Comparison of ENCODE assay signal across 8 cellular contexts in the genomic region with DNA sequence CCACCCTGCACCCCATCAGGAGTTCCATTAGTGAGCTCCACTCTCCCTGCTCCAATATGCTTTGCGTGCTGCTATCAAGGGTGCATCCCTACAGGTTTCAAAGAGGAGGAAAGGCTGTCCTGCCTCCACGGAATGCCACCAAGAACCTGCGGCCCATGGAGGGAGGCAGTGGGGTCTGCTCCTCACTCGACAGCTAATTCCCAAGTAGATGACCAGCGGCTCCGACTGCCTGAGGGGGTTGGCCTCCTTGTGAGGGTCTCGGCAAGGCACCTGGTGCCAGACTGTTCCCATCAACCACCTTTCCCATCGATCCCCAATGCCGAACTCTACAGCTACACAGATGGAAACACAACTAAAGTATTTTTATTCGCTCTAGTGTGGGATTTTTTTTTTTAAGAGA. TPM values are rescaled to one million over a fixed set of nuclear protein-coding genes. Genes with fewer than 3 reads are reported as not detected.
"Had no signal": no experiment of that assay in that cellular context is flagged by ENCODE, and none has a peak within 500 bp of the region (broad histone marks: within the 10 kb centered on the region; RNA-seq: fewer than 3 reads in every experiment).

No MANE protein-coding gene starts in this region.

- H3K4me3 Mint-ChIP-seq: IgD-negative memory B cell had no signal

- H3K9me3 Mint-ChIP-seq: IgD-negative memory B cell had no signal

- ATAC-seq: HepG2, K562 had no signal

- DNase-seq: KBM-7, KG1 had no signal

- H3K27me3 Mint-ChIP-seq: IgD-negative memory B cell had no signal

- H3K9ac ChIP-seq: KMS-11 had no signal

- H3K4me1 Mint-ChIP-seq: IgD-negative memory B cell had no signal

- H3K27ac ChIP-seq: HL-60, KMS-11 had no signal

- H3K4me3 ChIP-seq: K562 had no signal

- H3K4me2 ChIP-seq: KMS-11 had no signal

- H3K27ac Mint-ChIP-seq: IgD-negative memory B cell had no signal

RNA-seq across cellular contexts. Expression of a gene that starts 36.0 kb away (rescaled TPM):
- total RNA-seq: HT1080 had no signal
- polyA plus RNA-seq: K562 had no signal
